In the genomic region with DNA sequence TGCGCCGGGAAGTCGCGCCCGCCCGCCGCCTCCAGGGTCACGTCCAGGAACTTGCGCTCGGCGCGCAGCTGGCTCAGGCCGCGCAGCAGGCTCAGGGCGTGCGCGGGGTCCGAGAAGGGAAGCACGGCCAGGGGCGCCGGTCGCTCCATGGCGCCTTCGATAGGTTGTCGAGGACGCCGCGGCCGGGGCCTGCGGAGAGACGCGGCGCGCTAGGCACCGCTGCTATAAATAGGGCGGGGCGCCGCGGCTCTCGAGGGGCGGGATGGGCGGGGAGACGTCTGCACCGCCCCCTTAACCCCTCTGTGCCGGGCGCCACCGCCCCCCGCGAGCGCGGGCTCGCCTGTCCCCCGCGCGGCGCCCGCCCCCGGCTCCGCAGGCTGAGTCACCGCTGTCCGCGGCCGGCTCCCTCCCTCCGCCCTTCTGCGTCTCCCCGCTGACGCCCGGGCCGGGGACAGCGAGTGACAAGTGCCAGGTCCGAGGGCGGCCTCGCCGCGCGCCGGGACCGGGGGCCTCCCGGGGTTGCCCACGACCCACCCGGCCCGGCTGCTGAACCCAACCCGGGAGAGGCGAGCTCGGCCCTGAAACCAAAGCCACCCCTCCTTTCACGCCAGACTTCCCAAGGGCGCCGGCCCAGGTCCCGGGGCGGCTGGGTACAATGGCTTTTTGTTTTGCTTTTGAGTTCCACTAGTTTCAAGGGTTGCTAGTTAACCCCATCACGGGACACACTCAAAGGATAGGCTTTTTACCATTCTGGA, we compare ENCODE assay signal across 8 cellular contexts.
DNase-seq lines count a peak whose midpoint lies in the region; ATAC-seq lines count a peak whose summit lies in the region.

A gene with protein sequence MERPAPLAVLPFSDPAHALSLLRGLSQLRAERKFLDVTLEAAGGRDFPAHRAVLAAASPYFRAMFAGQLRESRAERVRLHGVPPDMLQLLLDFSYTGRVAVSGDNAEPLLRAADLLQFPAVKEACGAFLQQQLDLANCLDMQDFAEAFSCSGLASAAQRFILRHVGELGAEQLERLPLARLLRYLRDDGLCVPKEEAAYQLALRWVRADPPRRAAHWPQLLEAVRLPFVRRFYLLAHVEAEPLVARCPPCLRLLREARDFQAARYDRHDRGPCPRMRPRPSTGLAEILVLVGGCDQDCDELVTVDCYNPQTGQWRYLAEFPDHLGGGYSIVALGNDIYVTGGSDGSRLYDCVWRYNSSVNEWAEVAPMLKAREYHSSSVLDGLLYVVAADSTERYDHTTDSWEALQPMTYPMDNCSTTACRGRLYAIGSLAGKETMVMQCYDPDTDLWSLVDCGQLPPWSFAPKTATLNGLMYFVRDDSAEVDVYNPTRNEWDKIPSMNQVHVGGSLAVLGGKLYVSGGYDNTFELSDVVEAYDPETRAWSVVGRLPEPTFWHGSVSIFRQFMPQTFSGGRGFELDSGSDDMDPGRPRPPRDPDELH (minus strand): TSS at position 201 of the 755 bp plus-strand sequence. CDS start 52 bp downstream, at position 149.

- peak; percentile 87 to 89 for DNase-seq in AML-193 (lab: John Stamatoyannopoulos, UW)
- peak; percentile 92 for DNase-seq in NCI-H82 (lab: John Stamatoyannopoulos, UW)
- DNase-seq in activated CD8-positive, alpha-beta memory T cell treated with anti-CD3 and anti-CD28 coated beads for 24 hours, result peak; percentile 94
- peak; percentile 72 for DNase-seq in effector CD8-positive, alpha-beta T cell (lab: John Stamatoyannopoulos, UW)
- DNase-seq in medulla oblongata (ENCODE audit: extremely low spot score), result peak; percentile 92
- peak; percentile 81 for DNase-seq in stimulated activated CD8-positive, alpha-beta memory T cell treated with anti-CD3 and anti-CD28 coated beads, Interleukin-12 subunit alpha, Interleukin-12 subunit beta, amount 100 ng/mL, for 1 hour (ENCODE audit: low read depth)

- ATAC-seq in GM19023 (IDR thresholded peaks at IDR 0.05; ENCODE audit: unreplicated experiment) (peak; percentile 50), HG03196 (IDR thresholded peaks at IDR 0.05; ENCODE audit: unreplicated experiment) (peak; percentile 57)

Comparison
In these comparisons a context has a peak if more than half of its experiments do, and no peak if none do; other contexts are left out.
1. Peak in every context shown above with its lines: DNase-seq and ATAC-seq.